Comparison of ENCODE assay signal across 8 cellular contexts in the genomic region with DNA sequence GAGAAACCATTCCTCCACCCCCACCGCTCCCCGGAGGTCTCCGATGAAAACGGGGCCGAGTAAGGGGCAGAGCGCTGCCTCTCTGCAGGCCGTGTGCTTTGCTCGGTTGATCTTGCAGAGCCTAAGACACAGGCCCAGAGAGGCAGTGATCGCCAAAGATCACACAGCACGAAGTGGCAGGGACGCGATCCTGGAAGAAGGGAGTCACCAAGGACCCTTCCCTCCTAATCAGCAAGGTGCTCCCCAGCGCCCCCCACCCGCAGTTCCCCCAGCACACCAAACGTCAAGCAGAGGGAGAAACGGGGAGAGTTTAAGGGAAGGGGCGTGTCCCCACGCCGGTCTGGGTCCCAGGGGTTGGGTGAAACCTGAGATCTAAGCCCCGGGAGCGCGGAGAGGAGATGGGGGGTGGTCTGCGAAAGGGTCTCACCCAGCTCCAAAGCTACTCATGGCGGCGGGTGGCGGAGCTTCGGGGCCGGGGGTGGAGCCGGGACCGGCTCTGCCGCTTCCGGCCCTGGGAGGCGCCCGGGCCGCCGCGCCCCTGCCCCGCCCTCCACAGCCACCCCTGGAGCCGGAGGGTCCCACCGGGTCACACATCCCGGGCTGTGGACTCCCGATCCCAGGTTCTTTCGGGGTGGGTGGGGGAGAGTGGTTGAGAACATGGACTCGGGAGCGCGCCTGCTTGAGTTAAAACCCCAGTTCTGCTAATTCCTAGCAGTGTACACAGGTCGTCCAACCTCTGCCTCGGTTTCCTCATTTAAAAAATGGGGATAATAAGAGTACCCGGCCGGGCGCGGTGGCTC. TPM values are rescaled to one million over a fixed set of nuclear protein-coding genes. Genes with fewer than 3 reads are reported as not detected.
DNase-seq lines count a peak whose midpoint lies in the region; ATAC-seq and TF ChIP-seq lines count a peak whose summit lies in the region.

EML2 (minus strand) TSS at position 468 of the 800 bp plus-strand sequence; CDS start at position 447, 21 bp downstream.

- peak within 1 kb of the TSS; percentile 96 for H2AFZ ChIP-seq in DND-41 (ENCODE audit: low read depth, low read length)

- ATAC-seq in DND-41 (ENCODE audit: insufficient read depth, low read depth) (peak; percentile 78), left lobe of liver (peak; percentile 68)

- peak within 1 kb of the TSS; percentile 84 for H3K27ac ChIP-seq in DND-41 (ENCODE audit: low read length)
- H3K27ac ChIP-seq in KOPT-K1 (ENCODE audit: low read depth, low read length, poor library complexity, severe bottlenecking) = peak within 1 kb of the TSS; percentile 65
- peak within 1 kb of the TSS; percentile 69; the same call in 1 of the 2 replicates for H3K27ac ChIP-seq in VCaP

- H4K20me1 ChIP-seq in DND-41 (ENCODE audit: insufficient read depth, low read length) = no peaks in the 10 kb centered on the region

- peak within 1 kb of the TSS; percentile 71 for H3K9ac ChIP-seq in DND-41 (ENCODE audit: low read depth, low read length)

- H3K79me2 ChIP-seq in DND-41 (ENCODE audit: insufficient read depth, low read length) = peaks cover 6% of the 10 kb centered on the region

- peak within 1 kb of the TSS; percentile 69 for H3K4me2 ChIP-seq in DND-41 (ENCODE audit: insufficient read depth, low read length)

- peaks cover 53% of the 10 kb centered on the region for H3K4me1 ChIP-seq in DND-41 (ENCODE audit: insufficient read depth, low read length)

- H3K9me3 ChIP-seq in DND-41 (ENCODE audit: insufficient read depth, low read length, severe bottlenecking) (no peaks in the 10 kb centered on the region), KOPT-K1 (ENCODE audit: insufficient read depth, low read length, poor library complexity, severe bottlenecking) (no peaks in the 10 kb centered on the region)

- TF ChIP-seq CTCF in DND-41 (IDR thresholded peaks at IDR 0.05; ENCODE audit: borderline replicate concordance, extremely low read depth, low read length, poor library complexity, severe bottlenecking) (peak; percentile 70), VCaP (conservative IDR thresholded peaks at IDR 0.05) (peak; percentile 50)

- no peaks in the 10 kb centered on the region for H3K27me3 ChIP-seq in DND-41 (ENCODE audit: insufficient read depth, low read length, poor library complexity)

- H3K36me3 ChIP-seq in DND-41 (ENCODE audit: insufficient read depth, low read length) (peaks cover 4% of the 10 kb centered on the region; the same call in 1 of the 2 replicates), KOPT-K1 (ENCODE audit: insufficient read depth, low read length) (no peaks in the 10 kb centered on the region)

- DNase-seq in DND-41 = peak; percentile 83
- no peak for DNase-seq in cerebellum (ENCODE audit: low spot score)
- DNase-seq in left lobe of liver (ENCODE audit: low spot score) = peak; percentile 54
- DNase-seq in stimulated activated CD4-positive, alpha-beta T cell treated with anti-CD3 and anti-CD28 coated beads, TNF-alpha, amount 100 ng/mL, for 4 hours (ENCODE audit: low read depth in 3 of 3) = peak in 2 of 3 experiments; percentile 25 to 28
- DNase-seq in NCI-H128 (lab: John Stamatoyannopoulos, UW; ENCODE audit: unreplicated experiment) = no peak
- DNase-seq in RKO (ENCODE audit: low spot score) = no peak

- H3K4me3 ChIP-seq in DND-41 (ENCODE audit: low read depth in 1 of 2, low read length in 2 of 2) = peak within 1 kb of the TSS; percentile 49 to 73; a peak in 3 of 4 replicates

RNA-seq across cellular contexts. Expression of gene EML2, which starts in this region (rescaled TPM):
- total RNA-seq in cerebellum (21.2 TPM), left lobe of liver (17.9 TPM)

Comparison
In these comparisons a context has a peak if more than half of its experiments do, and no peak if none do; other contexts are left out.
1. DNase-seq: peak in DND-41 (single experiment), left lobe of liver (single experiment) and stimulated activated CD4-positive, alpha-beta T cell treated with anti-CD3 and anti-CD28 coated beads, TNF-alpha, amount 100 ng/mL, for 4 hours (2 of 3); none in cerebellum (single experiment), NCI-H128 (single experiment) and RKO (single experiment).
2. Peak in every context shown above with its lines, with median percentiles within 50 percentile points of each other: H3K27ac ChIP-seq.